13 cellular contexts compared by ENCODE assay signal in the genomic region with DNA sequence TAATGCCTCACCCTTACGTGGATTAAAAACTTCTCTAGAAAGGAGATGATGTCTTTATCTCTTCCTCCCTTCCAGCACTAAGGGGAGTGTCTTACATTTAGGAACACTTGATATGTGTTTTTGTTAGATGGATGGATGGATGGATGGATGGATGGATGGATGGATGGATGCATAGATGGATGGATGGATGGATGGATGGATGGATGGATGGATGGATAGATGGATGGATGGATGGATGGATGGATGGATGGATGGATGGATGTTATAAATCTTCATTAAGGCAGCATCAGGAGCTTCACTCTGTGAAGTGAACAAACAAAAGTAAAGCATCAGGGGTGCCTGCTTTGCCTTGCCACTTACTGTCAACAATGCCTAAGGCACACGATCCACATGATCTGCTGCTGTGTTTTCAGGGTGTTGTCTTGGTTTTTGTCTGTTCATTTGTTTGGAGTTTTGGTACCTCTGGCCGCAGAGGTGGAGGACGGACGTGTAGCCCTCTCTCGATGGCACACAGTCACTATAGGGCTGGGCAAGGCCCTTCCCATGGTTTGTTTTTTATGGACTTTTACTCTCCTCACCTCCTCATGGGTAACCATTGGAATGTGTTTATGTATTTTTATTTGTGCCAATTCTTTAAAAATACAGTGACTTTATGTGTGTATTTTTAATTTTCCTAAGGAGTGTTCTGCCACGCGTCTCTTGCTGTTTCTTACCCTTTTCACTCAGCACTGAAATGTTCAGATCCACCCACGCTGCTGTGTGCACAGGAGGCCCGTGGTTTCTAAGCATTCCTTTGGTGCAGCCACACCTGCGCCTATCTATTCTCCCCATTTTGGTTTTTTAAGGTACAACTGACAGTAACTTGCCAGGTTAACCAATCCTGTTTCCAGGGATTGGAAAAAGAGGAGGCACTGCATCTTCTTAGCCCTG.
DNase-seq lines count a peak whose midpoint lies in the region; ATAC-seq and TF ChIP-seq lines count a peak whose summit lies in the region.
"Had no signal": no experiment of that assay in that cellular context is flagged by ENCODE, and none has a peak within 500 bp of the region (broad histone marks: within the 10 kb centered on the region; RNA-seq: fewer than 3 reads in every experiment).

No MANE protein-coding gene starts in this region.

- 91% methylated on average over 11 of the region's 11 CpGs for WGBS in esophagus muscularis mucosa

- H3K4me3 ChIP-seq in esophagus muscularis mucosa: no peak overlapping the region
- H3K4me3 ChIP-seq: gastroesophageal sphincter, right lobe of liver, SK-N-MC had no signal

- no peak for TF ChIP-seq EP300 in esophagus muscularis mucosa (IDR thresholded peaks at IDR 0.05)

- no peaks in the 10 kb centered on the region for H3K4me1 ChIP-seq in esophagus muscularis mucosa

- peaks cover 0 to 5% (median 0%) of the 10 kb centered on the region in 4 donors for H3K9me3 ChIP-seq in esophagus muscularis mucosa
- H3K9me3 ChIP-seq: right lobe of liver had no signal

- intact Hi-C loops in esophagus muscularis mucosa (cut with DNase I): no loop called here

- TF ChIP-seq CTCF in esophagus muscularis mucosa (IDR thresholded peaks at IDR 0.05): no peak

- TF ChIP-seq POLR2A in esophagus muscularis mucosa (IDR thresholded peaks at IDR 0.05; ENCODE audit: low read depth): no peak

- no peak for ATAC-seq in HG03196 (IDR thresholded peaks at IDR 0.05; ENCODE audit: unreplicated experiment)
- ATAC-seq in GM18861 (IDR thresholded peaks at IDR 0.05; ENCODE audit: unreplicated experiment): no peak

- no peak overlapping the region for H3K27ac ChIP-seq in esophagus muscularis mucosa (replicated peaks in 1 of 4)
- H3K27ac ChIP-seq: gastroesophageal sphincter, right lobe of liver, SK-N-MC had no signal

- peak; percentile 71 for DNase-seq in activated effector memory CD4-positive, alpha-beta T cell treated with anti-CD3 and anti-CD28 coated beads, Interleukin-2, amount 50 U/mL, for 16 hours
- DNase-seq in activated effector memory CD4-positive, alpha-beta T cell treated with Interleukin-2 at 50 U/mL for 16 hours: no peak
- DNase-seq in activated T-cell treated with anti-CD3 and anti-CD28 coated beads for 48 hours (ENCODE audit: low read depth) (peak; percentile 38), esophagus muscularis mucosa (ENCODE audit: extremely low spot score) (peak; percentile 80), KG1 (lab: John Stamatoyannopoulos, UW) (no peak)
- DNase-seq in stimulated activated naive CD4-positive, alpha-beta T cell treated with Interleukin-2 at 50 U/mL for 16 hours (lab: John Stamatoyannopoulos, UW): peak; percentile 25
- DNase-seq: DMS 273 treated with DMSO at 0.1 percent for 48 hours, NCI-H187 treated with DMSO at 0.1 percent for 48 hours had no signal

- peaks cover 0 to 3% (median 0%) of the 10 kb centered on the region in 4 donors for H3K27me3 ChIP-seq in esophagus muscularis mucosa
- H3K27me3 ChIP-seq: gastroesophageal sphincter, right lobe of liver had no signal

- H3K36me3 ChIP-seq in esophagus muscularis mucosa: no peaks in the 10 kb centered on the region
- H3K36me3 ChIP-seq: gastroesophageal sphincter, right lobe of liver had no signal

Comparison
In these comparisons a context has a peak if more than half of its experiments do, and no peak if none do; other contexts are left out.
1. DNase-seq: peak in activated effector memory CD4-positive, alpha-beta T cell treated with anti-CD3 and anti-CD28 coated beads, Interleukin-2, amount 50 U/mL, for 16 hours (single experiment), activated T-cell treated with anti-CD3 and anti-CD28 coated beads for 48 hours (single experiment), esophagus muscularis mucosa (single experiment) and stimulated activated naive CD4-positive, alpha-beta T cell treated with Interleukin-2 at 50 U/mL for 16 hours (single experiment); none in activated effector memory CD4-positive, alpha-beta T cell treated with Interleukin-2 at 50 U/mL for 16 hours (single experiment) and KG1 (single experiment).